ENCODE assay signal across 21 cellular contexts in the genomic region with DNA sequence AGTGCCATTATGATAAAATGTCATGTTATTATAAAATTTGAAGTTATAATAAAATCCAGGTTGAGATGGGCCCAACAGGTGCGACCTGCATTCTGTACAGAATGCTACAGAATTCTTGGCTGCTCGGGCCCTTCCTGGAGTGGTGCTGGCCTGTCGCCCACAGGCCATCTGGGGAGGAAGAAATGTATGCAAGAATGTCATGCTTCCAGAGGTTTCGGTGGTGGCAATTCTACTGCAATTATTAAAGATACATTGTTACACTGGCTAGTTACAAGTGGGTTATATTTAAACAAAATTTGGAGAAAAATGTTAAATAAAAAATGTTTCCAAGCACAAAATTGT.
"Had no signal": no experiment of that assay in that cellular context is flagged by ENCODE, and none has a peak within 500 bp of the region (broad histone marks: within the 10 kb centered on the region; RNA-seq: fewer than 3 reads in every experiment).

No MANE protein-coding gene starts in this region.

- H3K27ac Mint-ChIP-seq: activated CD4-positive, alpha-beta T cell treated with anti-CD3 and anti-CD28 coated beads, Interleukin-2, amount 10 ng/mL, durations not matched to agents 24 days and 14 days; activated CD8-positive, alpha-beta memory T cell treated with anti-CD3 and anti-CD28 coated beads, Interleukin-2, amount 10 ng/mL, durations not matched to agents 7 days and 5 days; activated naive CD4-positive, alpha-beta T cell treated with anti-CD3 and anti-CD28 coated beads, Interleukin-2, amount 50 U/mL, for 72 hours; activated naive CD8-positive, alpha-beta T cell treated with anti-CD3 and anti-CD28 coated beads, Interleukin-2, amount 50 U/mL, for 24 hours; T-helper 17 cell; WTC11 had no signal

- ATAC-seq: activated CD8-positive, alpha-beta memory T cell treated with anti-CD3 and anti-CD28 coated beads, Interleukin-2, amount 10 ng/mL, durations not matched to agents 7 days and 5 days; activated naive CD4-positive, alpha-beta T cell treated with anti-CD3 and anti-CD28 coated beads, Interleukin-2, amount 50 U/mL, for 72 hours; activated naive CD8-positive, alpha-beta T cell treated with anti-CD3 and anti-CD28 coated beads, Interleukin-2, amount 50 U/mL, for 24 hours; activated T-cell treated with anti-CD3 and anti-CD28 coated beads, Interleukin-2, amount 50 U/mL, for 4 hours; T-helper 17 cell; WTC11 had no signal

- DNase-seq: activated CD4-positive, alpha-beta T cell treated with anti-CD3 and anti-CD28 coated beads for 1 hour; activated CD4-positive, alpha-beta T cell treated with anti-CD3 and anti-CD28 coated beads, Interleukin-2, amount 10 ng/mL, durations not matched to agents 24 days and 14 days; activated CD4-positive, alpha-beta T cell treated with anti-CD3 and anti-CD28 coated beads, Interleukin-2, amount 50 U/mL, for 48 hours; activated effector memory CD4-positive, alpha-beta T cell treated with anti-CD3 and anti-CD28 coated beads, Interleukin-2, amount 50 U/mL, for 16 hours; activated naive CD4-positive, alpha-beta T cell treated with Interleukin-2 at 50 U/mL for 16 hours; activated naive CD8-positive, alpha-beta T cell treated with anti-CD3 and anti-CD28 coated beads, Interleukin-2, amount 50 U/mL, for 24 hours; activated T-cell treated with anti-CD3 and anti-CD28 coated beads, Interleukin-2, amount 50 U/mL, for 4 hours; amygdala; MG63; NCI-H1105; NCI-H1436; NCI-H1694 treated with DMSO at 0.1 percent for 48 hours; NCI-H2029 treated with DMSO at 0.1 percent for 48 hours; NCI-H446; Peyer's patch; SHP77; T-helper 17 cell; T-helper 9 cell had no signal

- H3K4me3 Mint-ChIP-seq: activated CD4-positive, alpha-beta T cell treated with anti-CD3 and anti-CD28 coated beads, Interleukin-2, amount 10 ng/mL, durations not matched to agents 24 days and 14 days; activated CD8-positive, alpha-beta memory T cell treated with anti-CD3 and anti-CD28 coated beads, Interleukin-2, amount 10 ng/mL, durations not matched to agents 7 days and 5 days; activated naive CD8-positive, alpha-beta T cell treated with anti-CD3 and anti-CD28 coated beads, Interleukin-2, amount 50 U/mL, for 24 hours; activated T-cell treated with anti-CD3 and anti-CD28 coated beads, Interleukin-2, amount 50 U/mL, for 4 hours; T-helper 17 cell; WTC11 had no signal

- H3K27me3 Mint-ChIP-seq: activated CD4-positive, alpha-beta T cell treated with anti-CD3 and anti-CD28 coated beads, Interleukin-2, amount 10 ng/mL, durations not matched to agents 24 days and 14 days; activated CD8-positive, alpha-beta memory T cell treated with anti-CD3 and anti-CD28 coated beads, Interleukin-2, amount 10 ng/mL, durations not matched to agents 7 days and 5 days; activated naive CD8-positive, alpha-beta T cell treated with anti-CD3 and anti-CD28 coated beads, Interleukin-2, amount 50 U/mL, for 24 hours; T-helper 17 cell had no signal

- H3K4me1 Mint-ChIP-seq: activated CD4-positive, alpha-beta T cell treated with anti-CD3 and anti-CD28 coated beads, Interleukin-2, amount 10 ng/mL, durations not matched to agents 24 days and 14 days; activated CD8-positive, alpha-beta memory T cell treated with anti-CD3 and anti-CD28 coated beads, Interleukin-2, amount 10 ng/mL, durations not matched to agents 7 days and 5 days; activated naive CD8-positive, alpha-beta T cell treated with anti-CD3 and anti-CD28 coated beads, Interleukin-2, amount 50 U/mL, for 24 hours; T-helper 17 cell had no signal
